15 cellular contexts compared by ENCODE assay signal in the genomic region with DNA sequence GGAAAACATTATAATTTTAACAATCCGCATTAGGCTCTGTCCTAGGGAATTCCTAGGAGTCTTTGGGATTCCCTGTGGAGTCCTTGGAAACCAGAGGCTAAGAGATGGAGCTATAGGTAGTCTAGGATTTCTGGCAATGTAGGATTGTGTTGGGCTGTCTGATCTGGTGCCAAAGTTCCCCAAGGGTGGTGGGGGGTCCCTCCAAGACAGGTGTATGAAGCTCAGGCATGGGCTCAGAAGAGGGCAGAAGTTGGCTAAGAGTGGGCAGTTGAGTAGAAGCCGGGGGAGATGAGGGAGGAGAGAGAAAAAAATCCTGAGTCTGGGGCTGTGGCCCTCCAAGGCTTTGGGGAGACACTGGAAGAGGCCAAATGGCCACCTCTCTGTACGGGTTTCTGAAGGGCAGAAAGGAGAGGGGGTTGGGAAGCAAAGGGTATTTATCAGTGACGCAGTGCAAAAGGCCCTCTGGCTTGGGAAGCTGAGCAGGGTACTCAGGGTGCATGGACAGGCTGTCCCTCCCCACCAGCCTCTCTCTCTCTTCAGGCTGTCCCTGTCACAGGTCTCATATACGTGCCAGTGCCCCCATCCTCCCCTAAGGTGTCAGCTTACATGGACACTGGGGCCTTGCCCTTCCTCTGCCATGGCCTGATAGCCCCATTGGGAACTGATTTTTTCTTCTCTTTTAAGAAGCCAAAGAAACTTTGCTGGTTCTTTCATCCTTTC. TPM values are rescaled to one million over a fixed set of nuclear protein-coding genes. Genes with fewer than 3 reads are reported as not detected.
DNase-seq lines count a peak whose midpoint lies in the region; ATAC-seq and TF ChIP-seq lines count a peak whose summit lies in the region.
"Had no signal": no experiment of that assay in that cellular context is flagged by ENCODE, and none has a peak within 500 bp of the region (broad histone marks: within the 10 kb centered on the region; RNA-seq: fewer than 3 reads in every experiment).

No MANE protein-coding gene starts in this region.

- no peak overlapping the region for H3K9ac ChIP-seq in PC-3 (ENCODE audit: low read length)
- H3K9ac ChIP-seq in endodermal cell (ENCODE audit: extremely low read depth, low read length, poor library complexity, severe bottlenecking): no peak overlapping the region

- H3K4me1 Mint-ChIP-seq in endodermal cell: peaks cover 9% of the 10 kb centered on the region
- peaks cover 30 to 40% (median 35%) of the 10 kb centered on the region in 3 donors for H3K4me1 Mint-ChIP-seq in naive B cell
- peaks cover 23% of the 10 kb centered on the region for H3K4me1 Mint-ChIP-seq in activated T-cell treated with anti-CD3 and anti-CD28 coated beads, Interleukin-2, amount 50 U/mL, for 72 hours (ENCODE audit: low read depth)

- peaks cover 21% of the 10 kb centered on the region for H3K4me1 ChIP-seq in PC-3 (ENCODE audit: insufficient read depth, low read length)
- no peaks in the 10 kb centered on the region for H3K4me1 ChIP-seq in endodermal cell (ENCODE audit: control insufficient read depth, insufficient read depth, low read length)
- H3K4me1 ChIP-seq in tibial artery: peaks cover 10 to 36% (median 29%) of the 10 kb centered on the region in 4 donors
- H3K4me1 ChIP-seq in thyroid gland: peaks cover 23 to 30% of the 10 kb centered on the region in 2 donors

- BruUV-seq in PC-3 (replicated peaks; lab: Mats Ljungman, UMichigan): no TSS peak

- no peaks in the 10 kb centered on the region for H3F3A ChIP-seq in PC-3 (ENCODE audit: low read length, unreplicated experiment)

- H3K9me3 ChIP-seq in PC-3 (ENCODE audit: low read length) (no peaks in the 10 kb centered on the region), endodermal cell (ENCODE audit: control insufficient read depth, low read length) (peaks cover 16% of the 10 kb centered on the region), tibial artery (no peaks in the 10 kb centered on the region), thyroid gland (no peaks in the 10 kb centered on the region)
- H3K9me3 ChIP-seq: right atrium auricular region had no signal

- no peak for ATAC-seq in PC-3
- no peak for ATAC-seq in naive B cell (ENCODE audit: low read depth in 2 of 2)
- ATAC-seq in HG03565 (IDR thresholded peaks at IDR 0.05; ENCODE audit: unreplicated experiment): no peak
- no peak for ATAC-seq in activated T-cell treated with anti-CD3 and anti-CD28 coated beads, Interleukin-2, amount 50 U/mL, for 72 hours (replicated peaks in 1 of 2)

- H3K4me3 ChIP-seq in PC-3 (ENCODE audit: low read length) (no peak overlapping the region), endodermal cell (ENCODE audit: low read length) (no peak overlapping the region), tibial artery (no peak overlapping the region), thyroid gland (replicated peaks in 1 of 3) (no peak overlapping the region)

- H3K36me3 ChIP-seq in PC-3 (ENCODE audit: low read depth, low read length) (peaks cover 13% of the 10 kb centered on the region; the same call in 1 of the 2 replicates), endodermal cell (ENCODE audit: control insufficient read depth, insufficient read depth, low read length) (no peaks in the 10 kb centered on the region), tibial artery (peaks cover 34 to 44% (median 37%) of the 10 kb centered on the region in 3 donors), thyroid gland (no peaks in the 10 kb centered on the region)
- H3K36me3 ChIP-seq: right atrium auricular region, WERI-Rb-1 had no signal

- TF ChIP-seq CTCF in PC-3 (conservative IDR thresholded peaks at IDR 0.05; ENCODE audit: low read depth, low read length): no peak
- TF ChIP-seq CTCF in endodermal cell (conservative IDR thresholded peaks at IDR 0.05): no peak
- TF ChIP-seq CTCF in tibial artery (IDR thresholded peaks at IDR 0.05): no peak
- no peak for TF ChIP-seq CTCF in thyroid gland (IDR thresholded peaks at IDR 0.05)

- H2AFZ ChIP-seq in PC-3 (ENCODE audit: low read length): no peak overlapping the region

- CTCF ChIA-PET in PC-3 (lab: Charles Lee): no interaction called here

- whole genome bisulfite sequencing in endodermal cell (ENCODE audit: insufficient coverage in 1 of 2, insufficient read length in 1 of 2), 2 experiments: 38 to 55% methylated on average over 2 to 5 of the region's 5 CpGs
- 38 to 61% methylated on average over 5 of the region's 5 CpGs for WGBS in thyroid gland, 2 donors

- TF ChIP-seq POLR2A in thyroid gland (IDR thresholded peaks at IDR 0.05): no peak

- no peak overlapping the region for H3K27ac Mint-ChIP-seq in endodermal cell
- H3K27ac Mint-ChIP-seq in naive B cell: peak overlapping the region in 2 of 6 donors; percentile 2 to 69
- H3K27ac Mint-ChIP-seq in activated T-cell treated with anti-CD3 and anti-CD28 coated beads, Interleukin-2, amount 50 U/mL, for 72 hours: no peak overlapping the region
- H3K27ac Mint-ChIP-seq: activated naive CD8-positive, alpha-beta T cell; stimulated activated naive CD8-positive, alpha-beta T cell treated with anti-CD3 and anti-CD28 coated beads, Interleukin-15, Interleukin-2, amounts not matched to agents 100 ng/mL and 50 ng/mL, for 24 hours had no signal

- H3K9me2 ChIP-seq in PC-3 (replicated peaks; ENCODE audit: low read length): no peaks in the 10 kb centered on the region

- no peaks in the 10 kb centered on the region for H4K20me1 ChIP-seq in PC-3 (ENCODE audit: low read length)

- peaks cover 56% of the 10 kb centered on the region for H3K79me2 ChIP-seq in PC-3 (ENCODE audit: low read length)

- H3K36me3 Mint-ChIP-seq in endodermal cell (ENCODE audit: low read depth) (no peaks in the 10 kb centered on the region), naive B cell (peaks cover 0 to 13% of the 10 kb centered on the region in 2 donors)
- H3K36me3 Mint-ChIP-seq in activated T-cell treated with anti-CD3 and anti-CD28 coated beads, Interleukin-2, amount 50 U/mL, for 72 hours (ENCODE audit: insufficient read depth in 2 of 2): no peaks in the 10 kb centered on the region
- H3K36me3 Mint-ChIP-seq: activated naive CD8-positive, alpha-beta T cell; CD4-positive, alpha-beta memory T cell had no signal

- H3K4me3 Mint-ChIP-seq in endodermal cell (no peak overlapping the region), naive B cell (peak overlapping the region in 6 of 8 donors; percentile 61 to 85 (median 73))
- no peak overlapping the region for H3K4me3 Mint-ChIP-seq in activated T-cell treated with anti-CD3 and anti-CD28 coated beads, Interleukin-2, amount 50 U/mL, for 72 hours
- H3K4me3 Mint-ChIP-seq: activated naive CD8-positive, alpha-beta T cell; stimulated activated naive CD8-positive, alpha-beta T cell treated with anti-CD3 and anti-CD28 coated beads, Interleukin-15, Interleukin-2, amounts not matched to agents 100 ng/mL and 50 ng/mL, for 24 hours had no signal

- POLR2A ChIA-PET in PC-3 (lab: Charles Lee; ENCODE audit: unreplicated experiment): no interaction called here

- H3K27me3 Mint-ChIP-seq in endodermal cell (ENCODE audit: insufficient read depth) (peaks cover 100% of the 10 kb centered on the region), naive B cell (peaks cover 67 to 78% (median 67%) of the 10 kb centered on the region in 3 donors)
- peaks cover 74% of the 10 kb centered on the region for H3K27me3 Mint-ChIP-seq in activated T-cell treated with anti-CD3 and anti-CD28 coated beads, Interleukin-2, amount 50 U/mL, for 72 hours (ENCODE audit: low read depth)

- H3K9me3 Mint-ChIP-seq in endodermal cell (peaks cover 15% of the 10 kb centered on the region), naive B cell (peaks cover 0 to 11% (median 2%) of the 10 kb centered on the region in 7 donors)
- no peaks in the 10 kb centered on the region for H3K9me3 Mint-ChIP-seq in activated T-cell treated with anti-CD3 and anti-CD28 coated beads, Interleukin-2, amount 50 U/mL, for 72 hours
- H3K9me3 Mint-ChIP-seq: CD4-positive, alpha-beta memory T cell; stimulated activated naive CD8-positive, alpha-beta T cell treated with anti-CD3 and anti-CD28 coated beads, Interleukin-15, Interleukin-2, amounts not matched to agents 100 ng/mL and 50 ng/mL, for 24 hours had no signal

- H3K27ac ChIP-seq in PC-3 (ENCODE audit: low read length): no peak overlapping the region
- no peak overlapping the region for H3K27ac ChIP-seq in endodermal cell (ENCODE audit: low read depth, low read length)
- peak overlapping the region; percentile 71 to 94 for H3K27ac ChIP-seq in tibial artery
- no peak overlapping the region for H3K27ac ChIP-seq in thyroid gland
- H3K27ac ChIP-seq: right atrium auricular region, WERI-Rb-1 had no signal

- intact Hi-C loops in PC-3 (cut with micrococcal nuclease): no loop called here
- intact Hi-C loops in tibial artery (cut with DNase I; ENCODE audit: low total_unique reads): no loop called here
- intact Hi-C loops in thyroid gland (cut with DNase I): no loop called here

- H3K27me3 ChIP-seq in PC-3 (ENCODE audit: low read length): no peaks in the 10 kb centered on the region
- H3K27me3 ChIP-seq in endodermal cell (ENCODE audit: control insufficient read depth, insufficient read depth, low read length, poor library complexity, severe bottlenecking): peaks cover 100% of the 10 kb centered on the region
- no peaks in the 10 kb centered on the region for H3K27me3 ChIP-seq in tibial artery
- H3K27me3 ChIP-seq in thyroid gland: peaks cover 89% of the 10 kb centered on the region

- H3K4me2 ChIP-seq in PC-3 (ENCODE audit: low read length): peak overlapping the region; percentile 92

- DNase-seq in PC-3 (no peak), endodermal cell (peak; percentile 41), naive B cell (no peak), tibial artery (no peak), NCI-H2107 treated with DMSO at 0.1 percent for 48 hours (lab: John Stamatoyannopoulos, UW; ENCODE audit: unreplicated experiment) (no peak), thyroid gland (no peak)
- DNase-seq in activated T-cell treated with anti-CD3 and anti-CD28 coated beads, Interleukin-2, amount 50 U/mL, for 72 hours: no peak
- DNase-seq: CD4-positive, alpha-beta memory T cell; NCI-H2107 had no signal

RNA-seq across cellular contexts. Expression of gene HOXA6, which starts 0.9 kb away (rescaled TPM):
- 6.9 and 8.3 TPM in 2 replicates for total RNA-seq in PC-3 (2014; rRNA removed)
- total RNA-seq in endodermal cell: not detected
- polyA plus RNA-seq in endodermal cell (2013, experiment 1 of 2): 8.6 TPM
- polyA plus RNA-seq in endodermal cell (2013, experiment 2 of 2): 5.5 TPM
- polyA plus RNA-seq in naive B cell (ENCODE audit: low read depth in 6 of 6): not detected
- total RNA-seq in activated T-cell treated with anti-CD3 and anti-CD28 coated beads, Interleukin-2, amount 50 U/mL, for 72 hours: under 1 TPM in 1 of 2 donors, not detected in 1; 0.31 TPM
- total RNA-seq in thyroid gland: 1 to 10 TPM in 2 of 4 donors, not detected in 2; 1.1 to 1.6 TPM
- total RNA-seq: CD4-positive, alpha-beta memory T cell; right atrium auricular region had no signal
- polyA plus RNA-seq: CD4-positive, alpha-beta memory T cell had no signal

RNA-seq across cellular contexts. Expression of gene HOXA5, which starts 3.2 kb away (rescaled TPM):
- 7.0 and 7.5 TPM in 2 replicates for total RNA-seq in PC-3 (2014; rRNA removed)
- not detected for total RNA-seq in endodermal cell
- polyA plus RNA-seq in endodermal cell (2013, experiment 1 of 2): 11.4 TPM
- polyA plus RNA-seq in endodermal cell (2013, experiment 2 of 2): 5.3 TPM
- not detected for polyA plus RNA-seq in naive B cell (ENCODE audit: low read depth in 6 of 6)
- total RNA-seq in activated T-cell treated with anti-CD3 and anti-CD28 coated beads, Interleukin-2, amount 50 U/mL, for 72 hours: under 1 TPM in 1 of 2 donors, not detected in 1; 0.14 TPM
- total RNA-seq in thyroid gland: 1 to 10 TPM; 2.0 to 4.4 (median 3.3) TPM
- total RNA-seq: CD4-positive, alpha-beta memory T cell had no signal
- polyA plus RNA-seq: CD4-positive, alpha-beta memory T cell had no signal

RNA-seq across cellular contexts. Expression of gene HOXA3, which starts 5.7 kb away (rescaled TPM):
- total RNA-seq in PC-3 (2014; rRNA removed) (4.5 and 13.8 TPM in 2 replicates), endodermal cell (not detected), thyroid gland (1 to 10 TPM in 3 of 4 donors, under 1 TPM in 1; 0.94 to 6.1 (median 1.9) TPM)
- polyA plus RNA-seq in endodermal cell (2013, experiment 1 of 2): 19.4 TPM
- polyA plus RNA-seq in endodermal cell (2013, experiment 2 of 2): 15.9 TPM
- not detected for polyA plus RNA-seq in naive B cell (ENCODE audit: low read depth in 6 of 6)
- total RNA-seq in activated T-cell treated with anti-CD3 and anti-CD28 coated beads, Interleukin-2, amount 50 U/mL, for 72 hours: not detected
- total RNA-seq: CD4-positive, alpha-beta memory T cell had no signal

RNA-seq across cellular contexts. Expression of gene HOXA7, which starts 9.8 kb away (rescaled TPM):
- total RNA-seq in PC-3 (2014; rRNA removed) (2.6 and 2.8 TPM in 2 replicates), endodermal cell (not detected), thyroid gland (1 to 10 TPM in 1 of 4 donors, under 1 TPM in 3; 0.34 to 2.1 (median 0.74) TPM)
- polyA plus RNA-seq in endodermal cell (2013, experiment 1 of 2): 7.1 TPM
- 2.9 TPM for polyA plus RNA-seq in endodermal cell (2013, experiment 2 of 2)
- not detected for polyA plus RNA-seq in naive B cell (ENCODE audit: low read depth in 6 of 6)
- not detected for total RNA-seq in activated T-cell treated with anti-CD3 and anti-CD28 coated beads, Interleukin-2, amount 50 U/mL, for 72 hours
- total RNA-seq: CD4-positive, alpha-beta memory T cell; mucosa of gallbladder; right atrium auricular region had no signal
- polyA plus RNA-seq: CD4-positive, alpha-beta memory T cell had no signal

RNA-seq across cellular contexts. Expression of gene HOXA4, which starts 16.1 kb away (rescaled TPM):
- total RNA-seq in PC-3 (2014; rRNA removed) (2.3 and 5.1 TPM in 2 replicates), endodermal cell (not detected), thyroid gland (1 to 10 TPM in 3 of 4 donors, under 1 TPM in 1; 0.56 to 2.1 (median 1.3) TPM)
- polyA plus RNA-seq in endodermal cell (2013, experiment 1 of 2): 5.4 TPM
- 2.2 TPM for polyA plus RNA-seq in endodermal cell (2013, experiment 2 of 2)
- not detected for polyA plus RNA-seq in naive B cell (ENCODE audit: low read depth in 6 of 6)
- under 1 TPM in 1 of 2 donors, not detected in 1; 0.79 TPM for total RNA-seq in activated T-cell treated with anti-CD3 and anti-CD28 coated beads, Interleukin-2, amount 50 U/mL, for 72 hours

Comparison
In these comparisons a context has a peak if more than half of its experiments do, and no peak if none do; other contexts are left out.
1. H3K27ac ChIP-seq: peak in tibial artery (2 of 2); none in PC-3 (single experiment), endodermal cell (single experiment) and thyroid gland (0 of 3).
2. H3K4me3 Mint-ChIP-seq: peak in naive B cell (6 of 8); none in endodermal cell (single experiment) and activated T-cell treated with anti-CD3 and anti-CD28 coated beads, Interleukin-2, amount 50 U/mL, for 72 hours (0 of 2).